7 cellular contexts compared by ENCODE assay signal in genomic region chr2:8575011-8575750, GRCh38.
A peak's percentile ranks its signal among the peaks of the same experiment; 100 is the strongest.
DNase-seq lines count a peak whose midpoint lies in the region; ATAC-seq and TF ChIP-seq lines count a peak whose summit lies in the region.

No MANE protein-coding gene starts in this region.

- H4K20me1 ChIP-seq in PC-3 (ENCODE audit: low read length) = no peaks in the 10 kb centered on the region

- POLR2A ChIA-PET in PC-3 (lab: Charles Lee; ENCODE audit: unreplicated experiment) = no interaction called here

- no peak overlapping the region for H2AFZ ChIP-seq in PC-3 (ENCODE audit: low read length)

- CTCF ChIA-PET in PC-3 (lab: Charles Lee) = no interaction called here

- no peaks in the 10 kb centered on the region for H3K9me2 ChIP-seq in PC-3 (replicated peaks; ENCODE audit: low read length)

- H3K27ac ChIP-seq in WERI-Rb-1 (peak overlapping the region; percentile 83), PC-3 (ENCODE audit: low read length) (no peak overlapping the region)
- H3K27ac ChIP-seq in effector memory CD4-positive, alpha-beta T cell (ENCODE audit: insufficient read depth, low read length, poor library complexity, severe bottlenecking) = no peak overlapping the region

- H3K79me2 ChIP-seq in PC-3 (ENCODE audit: low read length) = no peaks in the 10 kb centered on the region

- H3K9me3 ChIP-seq in WERI-Rb-1 (ENCODE audit: severe bottlenecking) (no peaks in the 10 kb centered on the region), PC-3 (ENCODE audit: low read length) (no peaks in the 10 kb centered on the region)
- no peaks in the 10 kb centered on the region for H3K9me3 ChIP-seq in effector memory CD4-positive, alpha-beta T cell (ENCODE audit: control insufficient read depth, low read length)

- intact Hi-C loops in posterior vena cava (cut with DNase I) (no loop called here), PC-3 (cut with micrococcal nuclease) (no loop called here)

- TF ChIP-seq CTCF in WERI-Rb-1 (IDR thresholded peaks at IDR 0.05; ENCODE audit: low read depth, low read length) (no peak), PC-3 (conservative IDR thresholded peaks at IDR 0.05; ENCODE audit: low read depth, low read length) (no peak)

- H3K4me1 ChIP-seq in effector memory CD4-positive, alpha-beta T cell (ENCODE audit: control insufficient read depth, insufficient read depth, low read length, poor library complexity, severe bottlenecking) = peaks cover 22% of the 10 kb centered on the region
- peaks cover 12% of the 10 kb centered on the region; the same call in 1 of the 2 replicates for H3K4me1 ChIP-seq in PC-3 (ENCODE audit: insufficient read depth, low read length)

- H3K9ac ChIP-seq in PC-3 (ENCODE audit: low read length) = no peak overlapping the region

- H3K4me3 ChIP-seq in WERI-Rb-1 (ENCODE audit: low read depth, low read length) (peak overlapping the region; percentile 42), PC-3 (ENCODE audit: low read length) (no peak overlapping the region)
- no peak overlapping the region for H3K4me3 ChIP-seq in effector memory CD4-positive, alpha-beta T cell (ENCODE audit: insufficient read depth, low read depth, low read length, poor library complexity, severe bottlenecking)

- no peaks in the 10 kb centered on the region for H3F3A ChIP-seq in PC-3 (ENCODE audit: low read length, unreplicated experiment)

- ATAC-seq in HG02642 (IDR thresholded peaks at IDR 0.05; ENCODE audit: poor library complexity, unreplicated experiment) (peak; percentile 36), PC-3 (no peak)

- DNase-seq in WERI-Rb-1 = peak; percentile 78
- DNase-seq in effector memory CD4-positive, alpha-beta T cell = peak; percentile 19 to 25 (median 24)
- peak; percentile 39 for DNase-seq in stimulated activated CD4-positive, alpha-beta T cell treated with anti-CD3 and anti-CD28 coated beads, Interleukin-4, amount 100 ng/mL, for 1 hour
- no peak for DNase-seq in posterior vena cava (ENCODE audit: low spot score)
- no peak for DNase-seq in PC-3
- no peak for DNase-seq in COLO668 (lab: John Stamatoyannopoulos, UW; ENCODE audit: unreplicated experiment)

- H3K27me3 ChIP-seq in WERI-Rb-1 (ENCODE audit: insufficient read depth, low read depth, severe bottlenecking) (no peaks in the 10 kb centered on the region), PC-3 (ENCODE audit: low read length) (no peaks in the 10 kb centered on the region)
- no peaks in the 10 kb centered on the region for H3K27me3 ChIP-seq in effector memory CD4-positive, alpha-beta T cell (replicated peaks; ENCODE audit: control insufficient read depth, insufficient read depth, low read length, poor library complexity, severe bottlenecking)

- no TSS peak for BruUV-seq in PC-3 (replicated peaks; lab: Mats Ljungman, UMichigan)

- H3K36me3 ChIP-seq in WERI-Rb-1 (no peaks in the 10 kb centered on the region), PC-3 (ENCODE audit: low read depth, low read length) (no peaks in the 10 kb centered on the region)
- H3K36me3 ChIP-seq in effector memory CD4-positive, alpha-beta T cell (ENCODE audit: control insufficient read depth, insufficient read depth, low read length) = no peaks in the 10 kb centered on the region

- H3K4me2 ChIP-seq in PC-3 (ENCODE audit: low read length) = no peak overlapping the region

Comparison
In these comparisons a context has a peak if more than half of its experiments do, and no peak if none do; other contexts are left out.
1. DNase-seq: peak in WERI-Rb-1 (single experiment), effector memory CD4-positive, alpha-beta T cell (3 of 3) and stimulated activated CD4-positive, alpha-beta T cell treated with anti-CD3 and anti-CD28 coated beads, Interleukin-4, amount 100 ng/mL, for 1 hour (single experiment); none in posterior vena cava (single experiment), PC-3 (single experiment) and COLO668 (single experiment).